ENCODE assay signal across 14 cellular contexts in the genomic region with DNA sequence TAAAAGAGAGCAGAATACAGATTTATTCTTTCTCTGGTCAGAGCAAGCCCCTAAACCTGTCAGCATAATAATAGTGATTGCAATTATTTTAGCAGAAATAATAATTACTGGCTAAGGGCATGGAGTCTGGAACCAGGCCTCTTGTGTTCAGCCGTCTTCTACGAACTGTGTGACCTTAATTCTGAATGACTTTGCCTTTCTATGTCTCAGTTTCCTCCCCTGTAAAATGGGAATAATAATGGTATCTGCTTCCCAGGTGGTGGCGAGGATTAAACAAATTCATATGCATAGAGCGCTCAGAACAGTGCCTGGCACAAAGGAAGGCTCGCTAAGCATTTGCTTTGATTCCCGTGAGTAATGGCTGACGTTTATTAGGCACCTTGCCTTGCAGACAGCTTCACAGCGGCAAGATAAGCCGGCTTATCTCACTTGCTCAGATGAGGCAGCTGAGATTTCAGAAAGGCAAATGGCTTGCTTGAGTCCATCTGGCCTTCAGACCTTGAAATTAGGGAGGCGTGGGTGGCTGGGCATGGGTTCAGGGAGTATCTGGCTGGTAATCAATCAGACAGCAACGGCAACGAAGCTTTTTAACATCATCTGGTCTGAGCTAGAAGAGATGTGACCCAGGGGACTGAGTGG. TPM values are rescaled to one million over a fixed set of nuclear protein-coding genes. Genes with fewer than 3 reads are reported as not detected.
DNase-seq lines count a peak whose midpoint lies in the region; ATAC-seq and TF ChIP-seq lines count a peak whose summit lies in the region.
"Had no signal": no experiment of that assay in that cellular context is flagged by ENCODE, and none has a peak within 500 bp of the region (broad histone marks: within the 10 kb centered on the region; RNA-seq: fewer than 3 reads in every experiment).

No MANE protein-coding gene starts in this region.

- no peak overlapping the region for H3K4me3 ChIP-seq in esophagus squamous epithelium
- no peak overlapping the region for H3K4me3 ChIP-seq in breast epithelium
- H3K4me3 ChIP-seq: A549, esophagus muscularis mucosa had no signal

- DNase-seq in Right ventricle myocardium superior (no peak), cardiac septum (ENCODE audit: low spot score) (no peak), esophagus squamous epithelium (lab: John Stamatoyannopoulos, UW) (no peak), breast epithelium (ENCODE audit: low spot score in 2 of 2) (no peak)
- DNase-seq: activated T-cell treated with anti-CD3 and anti-CD28 coated beads, Interleukin-2, amount 50 U/mL, for 24 hours; stimulated activated CD4-positive, alpha-beta T cell treated with anti-CD3 and anti-CD28 coated beads, Interleukin-1b, Interleukin-23, amount 100 ng/mL, for 48 hours; stimulated activated naive CD4-positive, alpha-beta T cell had no signal

- H3K27me3 ChIP-seq in layer of hippocampus (ENCODE audit: control insufficient read depth, insufficient read depth, low read length) (no peaks in the 10 kb centered on the region), esophagus squamous epithelium (peaks cover 0 to 51% (median 0%) of the 10 kb centered on the region in 4 donors), breast epithelium (peaks cover 0 to 8% of the 10 kb centered on the region in 2 donors)

- H3K36me3 ChIP-seq in esophagus squamous epithelium (no peaks in the 10 kb centered on the region), breast epithelium (no peaks in the 10 kb centered on the region)
- H3K36me3 ChIP-seq: esophagus muscularis mucosa had no signal

- H3K27ac ChIP-seq in layer of hippocampus (ENCODE audit: low read depth, low read length) (peak overlapping the region; percentile 8), esophagus squamous epithelium (no peak overlapping the region), breast epithelium (no peak overlapping the region)
- H3K27ac ChIP-seq: A549, esophagus muscularis mucosa, KMS-11 had no signal

- H3K4me1 Mint-ChIP-seq in brain, result peaks cover 12% of the 10 kb centered on the region

- H3K9me3 Mint-ChIP-seq in brain, result peaks cover 13 to 21% (median 16%) of the 10 kb centered on the region in 5 experiments

- whole genome bisulfite sequencing in esophagus squamous epithelium, 2 donors, result 54 to 76% methylated on average over 10 to 12 of the region's 12 CpGs

- intact Hi-C loops in Right ventricle myocardium superior (cut with DNase I) (no loop called here), cardiac septum (cut with DNase I) (no loop called here), esophagus squamous epithelium (cut with DNase I) (no loop called here), breast epithelium (cut with DNase I; ENCODE audit: low total_unique reads) (no loop called here)

- TF ChIP-seq POLR2A in esophagus squamous epithelium (IDR thresholded peaks at IDR 0.05), result no peak
- TF ChIP-seq POLR2A in breast epithelium (IDR thresholded peaks at IDR 0.05), result no peak

- H3K9me3 ChIP-seq in esophagus squamous epithelium, result no peaks in the 10 kb centered on the region
- H3K9me3 ChIP-seq in breast epithelium, result peaks cover 0 to 13% of the 10 kb centered on the region in 2 donors
- H3K9me3 ChIP-seq: esophagus muscularis mucosa had no signal

- TF ChIP-seq CTCF in brain (conservative IDR thresholded peaks at IDR 0.05) (no peak), esophagus squamous epithelium (IDR thresholded peaks at IDR 0.05) (no peak), breast epithelium (IDR thresholded peaks at IDR 0.05) (no peak)

- H3K4me1 ChIP-seq in esophagus squamous epithelium (no peaks in the 10 kb centered on the region), breast epithelium (no peaks in the 10 kb centered on the region)
- H3K4me1 ChIP-seq: A549 had no signal

- peak overlapping the region in 1 of 5 experiments; percentile 10 for H3K4me3 Mint-ChIP-seq in brain
- H3K4me3 Mint-ChIP-seq: activated T-cell treated with anti-CD3 and anti-CD28 coated beads, Interleukin-2, amount 50 U/mL, for 24 hours had no signal

- H3K27me3 Mint-ChIP-seq in brain, result no peaks in the 10 kb centered on the region

- H3K27ac Mint-ChIP-seq in brain, result peak overlapping the region; percentile 7 to 79 (median 57)
- H3K27ac Mint-ChIP-seq: activated T-cell treated with anti-CD3 and anti-CD28 coated beads, Interleukin-2, amount 50 U/mL, for 24 hours had no signal

- ATAC-seq in Right ventricle myocardium superior (ENCODE audit: poor library complexity) (peak; percentile 54), GM19324 (IDR thresholded peaks at IDR 0.05; ENCODE audit: low FRiP score, unreplicated experiment) (no peak), GM19023 (IDR thresholded peaks at IDR 0.05; ENCODE audit: unreplicated experiment) (no peak)

- peaks cover 20% of the 10 kb centered on the region for H3K36me3 Mint-ChIP-seq in brain

RNA-seq across cellular contexts. Expression of a gene that starts 33.6 kb away (rescaled TPM):
- 12.0 TPM for total RNA-seq in Right ventricle myocardium superior
- 4.9 TPM for total RNA-seq in cardiac septum
- polyA plus RNA-seq in brain (ENCODE audit: insufficient read depth, low read depth, low replicate concordance), result 49.1 TPM
- 10 to 100 TPM in 3 of 4 donors, 1 to 10 TPM in 1; 9.9 to 23.6 (median 16.1) TPM for total RNA-seq in esophagus squamous epithelium
- 10 to 100 TPM in 2 of 3 donors, 1 to 10 TPM in 1; 1.9 to 18.7 (median 11.8) TPM for total RNA-seq in breast epithelium
